In the genomic region with DNA sequence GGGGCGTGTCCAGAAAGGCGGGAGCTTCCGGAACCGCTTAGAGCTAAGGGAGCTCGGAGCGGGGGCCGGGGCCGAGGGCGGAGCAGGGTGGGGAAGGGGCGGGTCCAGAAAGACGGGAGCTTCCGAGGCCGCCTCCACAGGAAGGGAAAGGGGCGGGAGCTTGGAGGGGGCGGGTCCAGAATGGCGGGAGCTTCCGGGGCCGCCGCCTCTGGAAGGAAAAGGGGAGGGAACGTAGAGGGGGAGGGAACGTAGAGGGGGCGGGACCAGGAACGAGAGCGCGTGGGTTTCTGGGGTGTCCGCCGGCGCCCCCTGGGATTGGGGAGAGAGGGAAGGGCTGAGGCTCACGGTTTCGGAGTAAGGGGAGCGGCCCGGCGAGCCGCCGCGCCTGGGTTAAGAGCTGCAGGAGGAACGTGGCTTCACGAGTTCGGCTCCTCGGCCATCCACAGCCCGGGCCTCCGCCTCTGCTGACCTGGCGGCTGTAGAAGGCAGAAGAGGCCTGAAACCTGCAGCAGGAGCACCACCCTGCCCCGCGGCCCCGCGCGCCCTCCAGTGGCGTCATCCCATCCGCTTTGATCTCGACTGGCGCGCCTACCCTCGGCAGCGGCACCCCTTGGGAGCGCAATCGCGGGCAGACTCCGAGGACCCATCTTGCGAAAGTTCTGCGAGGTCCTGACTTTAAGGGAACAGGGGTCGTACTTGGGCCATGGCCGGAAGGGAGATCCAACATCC, we compare ENCODE assay signal across 8 cellular contexts. TPM values are rescaled to one million over a fixed set of nuclear protein-coding genes. Genes with fewer than 3 reads are reported as not detected.
DNase-seq lines count a peak whose midpoint lies in the region; ATAC-seq and TF ChIP-seq lines count a peak whose summit lies in the region.

No MANE protein-coding gene starts in this region.

- H3K9me3 ChIP-seq in ovary (no peaks in the 10 kb centered on the region), thyroid gland (no peaks in the 10 kb centered on the region)

- H3K9me3 Mint-ChIP-seq in activated naive CD8-positive, alpha-beta T cell treated with anti-CD3 and anti-CD28 coated beads for 36 hours, result no peaks in the 10 kb centered on the region

- WGBS in ovary, 3 donors, result 0 to 1% (median 1%) methylated on average over 57 to 63 of the region's 63 CpGs
- WGBS in thyroid gland, 2 donors, result 0% methylated on average over 29 to 35 of the region's 63 CpGs

- DNase-seq in GM12864 (ENCODE audit: low read depth) (peak; percentile 82), NCI-H1092 treated with DMSO at 0.1 percent for 48 hours (lab: John Stamatoyannopoulos, UW) (peak; percentile 99), Right ventricle myocardium inferior (ENCODE audit: missing footprints) (peak; percentile 98), ovary (peak; percentile 99), thyroid gland (peak; percentile 99)
- peak; percentile 95 for DNase-seq in activated naive CD8-positive, alpha-beta T cell treated with anti-CD3 and anti-CD28 coated beads for 36 hours

- H3K36me3 ChIP-seq in ovary (no peaks in the 10 kb centered on the region), thyroid gland (no peaks in the 10 kb centered on the region)

- peaks cover 35% of the 10 kb centered on the region for H3K4me1 Mint-ChIP-seq in activated naive CD8-positive, alpha-beta T cell treated with anti-CD3 and anti-CD28 coated beads for 36 hours

- no peaks in the 10 kb centered on the region for H3K27me3 ChIP-seq in ovary
- no peaks in the 10 kb centered on the region for H3K27me3 ChIP-seq in thyroid gland

- H3K4me3 Mint-ChIP-seq in activated naive CD8-positive, alpha-beta T cell treated with anti-CD3 and anti-CD28 coated beads for 36 hours, result peak overlapping the region; percentile 90

- H3K4me3 ChIP-seq in GM12864 (ENCODE audit: low read depth, low read length), result peak overlapping the region; percentile 66
- H3K4me3 ChIP-seq in ovary, result peak overlapping the region; percentile 93
- peak overlapping the region; percentile 16 to 49 (median 47) for H3K4me3 ChIP-seq in thyroid gland (replicated peaks in 1 of 3)

- H3K27ac ChIP-seq in ovary, result peak overlapping the region; percentile 81 to 88
- H3K27ac ChIP-seq in thyroid gland, result peak overlapping the region; percentile 85 to 88 (median 86)

- no peak for TF ChIP-seq EP300 in ovary (IDR thresholded peaks at IDR 0.05)

- TF ChIP-seq CTCF in GM12864 (IDR thresholded peaks at IDR 0.05; ENCODE audit: low read depth, low read length, missing control alignments), result peak; percentile 72
- peak; percentile 68 to 94 (median 91) for TF ChIP-seq CTCF in ovary (IDR thresholded peaks at IDR 0.05)
- TF ChIP-seq CTCF in thyroid gland (IDR thresholded peaks at IDR 0.05), result peak; percentile 22 to 77 (median 64)

- H3K27ac Mint-ChIP-seq in activated naive CD8-positive, alpha-beta T cell treated with anti-CD3 and anti-CD28 coated beads for 36 hours, result peak overlapping the region; percentile 96

- no peaks in the 10 kb centered on the region for H3K27me3 Mint-ChIP-seq in activated naive CD8-positive, alpha-beta T cell treated with anti-CD3 and anti-CD28 coated beads for 36 hours

- intact Hi-C loops in Right ventricle myocardium inferior (cut with DNase I) (loop anchor here (1.0 to 5.0 kb wide), 5 partner anchors 37 to 573 kb away; a partner anchor contains a TSS), ovary (cut with DNase I) (loop anchor here in 2 of 4 donors (5.0 to 10.0 kb wide), 5 partner anchors 291 to 571 kb away; a partner anchor contains a TSS), thyroid gland (cut with DNase I) (loop anchor here (5.0 kb wide), 1 partner anchor 189 kb away; a partner anchor contains a TSS)

- no peaks in the 10 kb centered on the region for H3K4me1 ChIP-seq in ovary (ENCODE audit: insufficient read depth)
- H3K4me1 ChIP-seq in thyroid gland, result peaks cover 8 to 15% of the 10 kb centered on the region in 2 donors

- ATAC-seq in HG02610 (IDR thresholded peaks at IDR 0.05; ENCODE audit: unreplicated experiment) (peak; percentile 70), SK-N-SH treated with all-trans-retinoic acid at 6 μM for 48 hours (peak; percentile 94), Right ventricle myocardium inferior (peak; percentile 98)

- TF ChIP-seq POLR2A in ovary (IDR thresholded peaks at IDR 0.05) (peak; percentile 79), thyroid gland (IDR thresholded peaks at IDR 0.05) (peak in 1 of 2 donors; percentile 77)

- H3K36me3 Mint-ChIP-seq in activated naive CD8-positive, alpha-beta T cell treated with anti-CD3 and anti-CD28 coated beads for 36 hours, result peaks cover 7% of the 10 kb centered on the region

TF ChIP-seq in SK-N-SH treated with all-trans-retinoic acid at 6 μM for 48 hours, 23 proteins besides CTCF, POLR2A, EP300 and RAD21:
- TF ChIP-seq SNAI2 (CRISPR knock-in tag; IDR thresholded peaks at IDR 0.05) (no peak), ZFP3 (CRISPR knock-in tag; IDR thresholded peaks at IDR 0.05) (0 out of 2 replicates have a peak, but pooled peaks have one; percentile 16), TOX (CRISPR knock-in tag; IDR thresholded peaks at IDR 0.05; ENCODE audit: borderline replicate concordance) (no peak), ZC3H10 (CRISPR knock-in tag; IDR thresholded peaks at IDR 0.05) (no peak)
- TF ChIP-seq, protein P1, sequence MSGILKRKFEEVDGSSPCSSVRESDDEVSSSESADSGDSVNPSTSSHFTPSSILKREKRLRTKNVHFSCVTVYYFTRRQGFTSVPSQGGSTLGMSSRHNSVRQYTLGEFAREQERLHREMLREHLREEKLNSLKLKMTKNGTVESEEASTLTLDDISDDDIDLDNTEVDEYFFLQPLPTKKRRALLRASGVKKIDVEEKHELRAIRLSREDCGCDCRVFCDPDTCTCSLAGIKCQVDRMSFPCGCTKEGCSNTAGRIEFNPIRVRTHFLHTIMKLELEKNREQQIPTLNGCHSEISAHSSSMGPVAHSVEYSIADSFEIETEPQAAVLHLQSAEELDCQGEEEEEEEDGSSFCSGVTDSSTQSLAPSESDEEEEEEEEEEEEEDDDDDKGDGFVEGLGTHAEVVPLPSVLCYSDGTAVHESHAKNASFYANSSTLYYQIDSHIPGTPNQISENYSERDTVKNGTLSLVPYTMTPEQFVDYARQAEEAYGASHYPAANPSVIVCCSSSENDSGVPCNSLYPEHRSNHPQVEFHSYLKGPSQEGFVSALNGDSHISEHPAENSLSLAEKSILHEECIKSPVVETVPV (CRISPR knock-in tag; IDR thresholded peaks at IDR 0.05), result peak; percentile 65; the same call in 1 of the 2 replicates

RNA-seq across cellular contexts. Expression of a gene that starts 22.9 kb away (rescaled TPM):
- 10 to 100 TPM; 51.8 to 53.0 TPM for total RNA-seq in activated naive CD8-positive, alpha-beta T cell treated with anti-CD3 and anti-CD28 coated beads for 36 hours
- not detected for total RNA-seq in Right ventricle myocardium inferior
- total RNA-seq in ovary, result 1 to 10 TPM in 5 of 7 donors, under 1 TPM in 1, not detected in 1; 0.80 to 2.0 (median 1.4) TPM
- under 1 TPM; 0.12 to 0.62 TPM for polyA plus RNA-seq in ovary
- 1 to 10 TPM in 2 of 4 donors, under 1 TPM in 2; 0.27 to 3.5 (median 1.1) TPM for total RNA-seq in thyroid gland

RNA-seq across cellular contexts. Expression of a gene that starts 36.2 kb away (rescaled TPM):
- total RNA-seq in activated naive CD8-positive, alpha-beta T cell treated with anti-CD3 and anti-CD28 coated beads for 36 hours, result 10 to 100 TPM; 54.8 to 54.9 TPM
- total RNA-seq in Right ventricle myocardium inferior (3.8 TPM), ovary (10 to 100 TPM in 3 of 7 donors, 1 to 10 TPM in 4; 6.7 to 16.3 (median 9.0) TPM), thyroid gland (10 to 100 TPM; 15.7 to 19.8 (median 17.8) TPM)
- 10 to 100 TPM; 10.7 to 13.5 TPM for polyA plus RNA-seq in ovary

RNA-seq across cellular contexts. Expression of a gene that starts 36.5 kb away (rescaled TPM):
- 10 to 100 TPM; 54.4 to 57.9 TPM for total RNA-seq in activated naive CD8-positive, alpha-beta T cell treated with anti-CD3 and anti-CD28 coated beads for 36 hours
- 8.3 TPM for total RNA-seq in Right ventricle myocardium inferior
- total RNA-seq in ovary, result 10 to 100 TPM; 23.0 to 38.8 (median 27.4) TPM
- 10 to 100 TPM; 10.6 to 25.3 TPM for polyA plus RNA-seq in ovary
- total RNA-seq in thyroid gland, result 10 to 100 TPM; 23.7 to 45.9 (median 31.7) TPM

Comparison
In these comparisons a context has a peak if more than half of its experiments do, and no peak if none do; other contexts are left out.
1. Peak in every context shown above with its lines: DNase-seq, ATAC-seq, H3K4me3 ChIP-seq and H3K27ac ChIP-seq.
2. RNA of a gene that starts 22.9 kb away (total RNA-seq): 51.8 to 53.0 TPM in activated naive CD8-positive, alpha-beta T cell treated with anti-CD3 and anti-CD28 coated beads for 36 hours; 0.27 to 3.5 TPM in thyroid gland, 0.80 to 2.0 TPM in ovary and not detected in Right ventricle myocardium inferior (single experiment); every median in the first group is over 10 times any median in the second.